Comparison of ENCODE assay signal across 14 cellular contexts in the genomic region with DNA sequence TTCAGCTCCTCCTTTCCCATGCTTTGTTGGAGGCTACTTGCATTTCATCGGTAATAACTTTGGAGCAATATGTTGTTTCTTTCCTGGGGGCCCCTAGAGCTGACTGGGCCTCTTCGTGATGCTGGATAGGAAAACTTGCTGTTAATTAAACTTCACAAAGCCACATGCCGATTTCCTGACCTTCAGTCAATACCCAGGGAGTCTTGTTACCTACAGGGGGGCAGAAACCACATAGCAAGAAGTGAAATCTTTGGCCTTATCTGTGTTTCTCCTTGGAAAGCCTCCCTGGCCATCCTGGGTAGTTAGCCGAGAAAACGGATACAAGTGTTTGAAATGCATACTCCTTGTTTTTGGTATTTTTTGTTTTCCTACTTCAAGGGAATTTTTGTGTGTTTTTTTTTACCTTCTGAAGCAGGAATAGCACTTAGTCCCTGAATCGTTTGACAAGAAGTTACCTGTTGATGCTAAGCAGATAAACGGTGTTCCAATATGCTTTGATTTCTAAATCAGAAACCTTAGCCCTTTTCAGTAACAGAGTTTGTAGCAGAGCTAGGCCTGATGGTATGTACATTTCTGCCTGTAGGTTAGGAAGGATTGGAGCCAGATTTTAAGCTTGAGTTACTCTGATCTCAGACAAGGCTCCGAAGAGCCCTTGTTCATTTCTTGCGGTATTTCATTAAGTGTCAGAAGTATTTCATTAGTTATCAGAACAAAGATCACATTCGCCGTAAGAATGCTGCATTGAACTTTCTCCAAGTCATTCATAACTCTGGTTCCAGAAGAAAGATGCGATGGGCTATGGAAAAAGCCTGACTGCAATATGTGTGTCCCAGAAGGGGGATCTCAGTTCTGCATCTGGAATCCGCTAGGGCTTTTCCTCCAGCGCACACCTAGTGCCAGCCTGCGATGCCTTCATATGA.
"Had no signal": no experiment of that assay in that cellular context is flagged by ENCODE, and none has a peak within 500 bp of the region (broad histone marks: within the 10 kb centered on the region; RNA-seq: fewer than 3 reads in every experiment).

No MANE protein-coding gene starts in this region.

- H3K27me3 ChIP-seq: colonic mucosa, right atrium auricular region, tibial artery had no signal

- H3K4me3 Mint-ChIP-seq: activated B cell treated with CpG ODN at 0.5 μM for 24 hours; activated CD4-positive, alpha-beta T cell treated with anti-CD3 and anti-CD28 coated beads, Interleukin-2, amount 10 ng/mL, durations not matched to agents 24 days and 14 days; activated naive CD8-positive, alpha-beta T cell; memory B cell had no signal

- H3K4me1 Mint-ChIP-seq: activated B cell treated with CpG ODN at 0.5 μM for 24 hours; activated CD4-positive, alpha-beta T cell treated with anti-CD3 and anti-CD28 coated beads, Interleukin-2, amount 10 ng/mL, durations not matched to agents 24 days and 14 days; memory B cell had no signal

- H3K27ac ChIP-seq: colonic mucosa, skin epidermis, tibial artery had no signal

- H3K36me3 Mint-ChIP-seq: activated naive CD8-positive, alpha-beta T cell; memory B cell had no signal

- DNase-seq: activated B cell treated with CpG ODN at 0.5 μM for 24 hours; activated CD4-positive, alpha-beta T cell treated with anti-CD3 and anti-CD28 coated beads, Interleukin-2, amount 10 ng/mL, durations not matched to agents 24 days and 14 days; amygdala; colonic mucosa; effector CD4-positive, alpha-beta T cell; foreskin melanocyte; head of caudate nucleus; left colon; tibial artery had no signal

- H3K9me3 ChIP-seq: colonic mucosa, right atrium auricular region, tibial artery had no signal

- H3K27me3 Mint-ChIP-seq: activated CD4-positive, alpha-beta T cell treated with anti-CD3 and anti-CD28 coated beads, Interleukin-2, amount 10 ng/mL, durations not matched to agents 24 days and 14 days had no signal

- H3K36me3 ChIP-seq: colonic mucosa, right atrium auricular region, tibial artery had no signal

- H3K4me1 ChIP-seq: colonic mucosa, tibial artery had no signal

- H3K27ac Mint-ChIP-seq: activated B cell treated with CpG ODN at 0.5 μM for 24 hours; activated CD4-positive, alpha-beta T cell treated with anti-CD3 and anti-CD28 coated beads, Interleukin-2, amount 10 ng/mL, durations not matched to agents 24 days and 14 days; activated naive CD8-positive, alpha-beta T cell; activated T-helper 2 cell treated with anti-CD3 and anti-CD28 coated beads, Interferon-gamma antibody, Interleukin-2, Interleukin-4, amounts not matched to agents 10 μg/mL and 5 μg/mL and 100 μg/mL, durations not matched to agents 14 hours and 24 hours and 36 hours; memory B cell had no signal

- H3K9me3 Mint-ChIP-seq: activated CD4-positive, alpha-beta T cell treated with anti-CD3 and anti-CD28 coated beads, Interleukin-2, amount 10 ng/mL, durations not matched to agents 24 days and 14 days; activated T-helper 2 cell treated with anti-CD3 and anti-CD28 coated beads, Interferon-gamma antibody, Interleukin-2, Interleukin-4, amounts not matched to agents 10 μg/mL and 5 μg/mL and 100 μg/mL, durations not matched to agents 14 hours and 24 hours and 36 hours had no signal

- H3K4me3 ChIP-seq: colonic mucosa, right atrium auricular region, skin epidermis, tibial artery had no signal
